Comparison of ENCODE assay signal across 1 cellular context in genomic region chr2:156400704-156401678, GRCh38.
A peak's percentile ranks its signal among the peaks of the same experiment; 100 is the strongest.
TF ChIP-seq lines count a peak whose summit lies in the region.

No MANE protein-coding gene starts in this region.

TF ChIP-seq in K562, 482 proteins besides CTCF, POLR2A, EP300 and RAD21 (continued from another document and continues in another):
- TF ChIP-seq MITF (IDR thresholded peaks at IDR 0.05) (no peak), CHD1 (IDR thresholded peaks at IDR 0.05; ENCODE audit: low read length) (peak; percentile 91), ZBTB49 (CRISPR knock-in tag; IDR thresholded peaks at IDR 0.05; ENCODE audit: borderline replicate concordance) (no peak), ZNF175 (CRISPR knock-in tag; IDR thresholded peaks at IDR 0.05; ENCODE audit: low read depth) (no peak), GTF2F1 (IDR thresholded peaks at IDR 0.05; ENCODE audit: low read depth, low read length) (no peak), GABPA (tag; conservative IDR thresholded peaks at IDR 0.05; ENCODE audit: low read depth) (peak; percentile 32; the same call in 1 of the 2 replicates), ZNF586 (CRISPR knock-in tag; conservative IDR thresholded peaks at IDR 0.05) (0 out of 2 replicates have a peak, but pooled peaks have one; percentile 56), ZNF445 (CRISPR knock-in tag; IDR thresholded peaks at IDR 0.05; ENCODE audit: low read depth) (0 out of 2 replicates have a peak, but pooled peaks have one; percentile 31), E4F1 (CRISPR knock-in tag; IDR thresholded peaks at IDR 0.05; ENCODE audit: borderline replicate concordance) (no peak), ZNF274 (IDR thresholded peaks at IDR 0.05; ENCODE audit: borderline replicate concordance, low read depth, low read length) (peak; percentile 76), MYNN (IDR thresholded peaks at IDR 0.05) (no peak), MYNN (CRISPR knock-in tag; IDR thresholded peaks at IDR 0.05) (no peak), FOXA3 (CRISPR knock-in tag; conservative IDR thresholded peaks at IDR 0.05 in 1 of 2, IDR thresholded peaks at IDR 0.05 in 1 of 2) (peak in 1 of 2 experiments; percentile 41; a peak in 1 of 4 replicates), ZNF449 (CRISPR knock-in tag; IDR thresholded peaks at IDR 0.05) (no peak), ZSCAN29 (IDR thresholded peaks at IDR 0.05) (0 out of 2 replicates have a peak, but pooled peaks have one; percentile 21), PHF21A (IDR thresholded peaks at IDR 0.05; ENCODE audit: borderline replicate concordance, low read depth) (0 out of 2 replicates have a peak, but pooled peaks have one; percentile 33), ARID4B (CRISPR knock-in tag; IDR thresholded peaks at IDR 0.05) (no peak; the same call in 1 of the 2 replicates), TCF7 (IDR thresholded peaks at IDR 0.05; ENCODE audit: borderline replicate concordance) (no peak), DPF2 (IDR thresholded peaks at IDR 0.05) (no peak), HDAC1 (IDR thresholded peaks at IDR 0.05) (peak in 1 of 2 experiments; percentile 96; a peak in 2 of 4 replicates), ELK1 (CRISPR knock-in tag; IDR thresholded peaks at IDR 0.05) (no peak), MECOM (CRISPR knock-in tag; IDR thresholded peaks at IDR 0.05) (no peak), ZC3H4 (CRISPR knock-in tag; IDR thresholded peaks at IDR 0.05; ENCODE audit: borderline replicate concordance) (no peak), KAT7 (CRISPR knock-in tag; IDR thresholded peaks at IDR 0.05; ENCODE audit: borderline replicate concordance) (peak; percentile 82; the same call in 1 of the 2 replicates), TRIM24 (IDR thresholded peaks at IDR 0.05) (no peak), FOXJ3 (CRISPR knock-in tag; IDR thresholded peaks at IDR 0.05) (no peak), HDGF (IDR thresholded peaks at IDR 0.05) (no peak), ETS2 (tag; IDR thresholded peaks at IDR 0.05; ENCODE audit: borderline replicate concordance, poor library complexity, severe bottlenecking) (no peak), ZC3H8 (IDR thresholded peaks at IDR 0.05) (no peak), ZBTB11 (CRISPR knock-in tag; IDR thresholded peaks at IDR 0.05) (no peak), CHD4 (IDR thresholded peaks at IDR 0.05; ENCODE audit: insufficient read depth, insufficient replicate concordance, low read depth, low read length, poor library complexity, severe bottlenecking) (no peak), ZNF23 (CRISPR knock-in tag; IDR thresholded peaks at IDR 0.05) (0 out of 2 replicates have a peak, but pooled peaks have one; percentile 45), TSC22D4 (tag; IDR thresholded peaks at IDR 0.05) (no peak), TAF9B (IDR thresholded peaks at IDR 0.05; ENCODE audit: partially characterized antibody) (no peak), ATF1 (CRISPR knock-in tag; IDR thresholded peaks at IDR 0.05) (no peak), ATF1 (tag; IDR thresholded peaks at IDR 0.05) (peak; percentile 62), ZNF121 (CRISPR knock-in tag; conservative IDR thresholded peaks at IDR 0.05) (no peak), SFPQ (IDR thresholded peaks at IDR 0.05; ENCODE audit: low read depth, low read length) (no peak), KDM1A (IDR thresholded peaks at IDR 0.05) (no peak), POLR3G (IDR thresholded peaks at IDR 0.05; ENCODE audit: extremely low read depth, insufficient read length, insufficient replicate concordance) (peak; percentile 85), NR2C1 (IDR thresholded peaks at IDR 0.05) (no peak), NR2C1 (tag; IDR thresholded peaks at IDR 0.05) (peak; percentile 27; the same call in 1 of the 2 replicates), MTA3 (IDR thresholded peaks at IDR 0.05; ENCODE audit: borderline replicate concordance) (no peak), MCM2 (IDR thresholded peaks at IDR 0.05; ENCODE audit: low read depth) (no peak)
